8 cellular contexts compared by ENCODE assay signal in the genomic region with DNA sequence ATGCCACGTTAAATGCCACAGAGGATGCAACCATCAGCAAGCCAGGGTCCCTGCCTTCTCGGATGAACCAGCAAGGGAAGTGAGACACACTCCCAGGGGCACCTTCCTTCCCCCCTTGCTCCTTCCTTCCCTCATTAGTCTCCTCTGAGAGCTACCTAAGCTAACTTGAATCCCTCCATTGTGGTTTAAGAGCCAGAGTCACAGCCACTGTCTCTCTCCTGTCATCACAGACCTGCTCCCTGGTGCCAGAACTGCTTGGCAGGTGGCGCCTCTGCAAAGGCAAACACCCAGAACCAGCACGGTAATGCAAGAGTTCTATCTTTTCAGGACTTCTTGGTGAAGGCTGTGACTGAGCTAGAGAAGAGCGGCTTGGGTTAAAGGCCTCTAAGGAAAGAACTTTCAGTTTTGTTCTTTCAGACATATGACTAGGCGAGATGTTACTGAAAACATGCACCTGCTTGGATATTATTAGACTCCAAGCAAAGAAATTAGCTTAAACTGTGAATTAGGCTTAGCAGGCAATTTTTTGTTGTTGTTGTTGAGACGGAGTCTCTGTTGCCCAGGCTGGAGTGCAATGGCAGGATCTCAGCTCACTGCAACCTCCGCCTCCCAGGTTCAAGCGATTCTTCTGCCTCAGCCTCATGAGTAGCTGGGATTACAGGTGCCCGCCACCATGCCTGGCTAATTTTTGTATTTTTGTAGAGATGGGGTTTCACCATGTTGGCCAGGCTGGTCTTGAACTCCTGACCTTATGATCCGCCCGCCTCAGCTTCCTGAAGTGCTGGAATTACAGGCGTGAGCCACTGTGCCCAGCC. TPM values are rescaled to one million over a fixed set of nuclear protein-coding genes. Genes with fewer than 3 reads are reported as not detected.
DNase-seq lines count a peak whose midpoint lies in the region; ATAC-seq, FAIRE-seq and TF ChIP-seq lines count a peak whose summit lies in the region.
"Not testable (repeated sequence)": the region's sequence is repeated elsewhere in the genome, so short reads cannot be mapped to it uniquely, and the experiment has no call there.

No MANE protein-coding gene starts in this region.

- not testable (repeated sequence) for H3K36me3 ChIP-seq in MM.1S (replicated peaks; ENCODE audit: insufficient read depth, low read length); effector memory CD4-positive, alpha-beta T cell (ENCODE audit: control insufficient read depth, insufficient read depth, low read length); small intestine (ENCODE audit: control insufficient read depth in 2 of 2, insufficient read depth in 2 of 2, low read length in 2 of 2)

- peak overlapping the region; percentile 83 for H3K27ac Mint-ChIP-seq in CD4-positive, alpha-beta T cell
- H3K27ac Mint-ChIP-seq in activated CD8-positive, alpha-beta T cell treated with anti-CD3 and anti-CD28 coated beads, Interleukin-2, amount 10 ng/mL, durations not matched to agents 7 days and 5 days: peak overlapping the region; percentile 76

- POLR2A ChIA-PET in CD4-positive, alpha-beta T cell (lab: Charles Lee): interaction anchor here (0.9 to 2.6 kb wide), 12 partner anchors 8 to 101 kb away, joined by 3 to 22 read pairs (median 5); a partner anchor contains a TSS
- POLR2A ChIA-PET in activated CD8-positive, alpha-beta T cell treated with anti-CD3 and anti-CD28 coated beads, Interleukin-2, amount 10 ng/mL, durations not matched to agents 7 days and 5 days (lab: Charles Lee): interaction anchor here (0.6 to 2.6 kb wide), 5 partner anchors 9 to 704 kb away, joined by 3 to 17 read pairs (median 3); a partner anchor contains a TSS

- H3K27me3 ChIP-seq in CD4-positive, alpha-beta T cell (ENCODE audit: control insufficient read depth, insufficient read depth, low read length); MM.1S (replicated peaks; ENCODE audit: insufficient read depth, low read length); effector memory CD4-positive, alpha-beta T cell (replicated peaks; ENCODE audit: control insufficient read depth, insufficient read depth, low read length, poor library complexity, severe bottlenecking); small intestine (ENCODE audit: control insufficient read depth in 2 of 2, insufficient read depth in 2 of 2, low read length in 2 of 2): not testable (repeated sequence)

- H3K4me2 ChIP-seq in MM.1S (ENCODE audit: low read depth, low read length): peak overlapping the region; percentile 69

- H4K20me1 ChIP-seq in MM.1S (ENCODE audit: insufficient read depth, low read length): not testable (repeated sequence)

- TF ChIP-seq CTCF in CD4-positive, alpha-beta T cell (IDR thresholded peaks at IDR 0.05): not testable (repeated sequence)
- TF ChIP-seq CTCF in MM.1S (IDR thresholded peaks at IDR 0.05; ENCODE audit: low read length): peak; percentile 29

- H3F3A ChIP-seq in MM.1S (ENCODE audit: insufficient read depth, low read length): peaks cover 80% of the 10 kb centered on the region

- DNase-seq in CD4-positive, alpha-beta T cell: peak in 6 of 10 experiments; percentile 11 to 39 (median 20)
- DNase-seq in MM.1S: peak; percentile 96
- DNase-seq in activated CD8-positive, alpha-beta T cell treated with anti-CD3 and anti-CD28 coated beads, Interleukin-2, amount 10 ng/mL, durations not matched to agents 7 days and 5 days: peak; percentile 40
- DNase-seq in effector memory CD4-positive, alpha-beta T cell: not testable (repeated sequence)
- peak; percentile 57 for DNase-seq in small intestine

- FAIRE-seq in small intestine (lab: Jason Lieb, UNC): not testable (repeated sequence)

- peak overlapping the region; percentile 81 for H3K4me3 Mint-ChIP-seq in CD4-positive, alpha-beta T cell
- H3K4me3 Mint-ChIP-seq in activated CD8-positive, alpha-beta T cell treated with anti-CD3 and anti-CD28 coated beads, Interleukin-2, amount 10 ng/mL, durations not matched to agents 7 days and 5 days: peak overlapping the region; percentile 15

- ATAC-seq in CD4-positive, alpha-beta T cell (ENCODE audit: poor library complexity): peak; percentile 88
- peak; percentile 72 for ATAC-seq in GM18858 (IDR thresholded peaks at IDR 0.05; ENCODE audit: unreplicated experiment)
- peak; percentile 89 for ATAC-seq in GM21447 (IDR thresholded peaks at IDR 0.05; ENCODE audit: unreplicated experiment)
- peak; percentile 50 for ATAC-seq in HG03060 (IDR thresholded peaks at IDR 0.05; ENCODE audit: low read depth, unreplicated experiment)
- peak; percentile 50 for ATAC-seq in activated CD8-positive, alpha-beta T cell treated with anti-CD3 and anti-CD28 coated beads, Interleukin-2, amount 10 ng/mL, durations not matched to agents 7 days and 5 days

- not testable (repeated sequence) for H3K9me3 Mint-ChIP-seq in CD4-positive, alpha-beta T cell; activated CD8-positive, alpha-beta T cell treated with anti-CD3 and anti-CD28 coated beads, Interleukin-2, amount 10 ng/mL, durations not matched to agents 7 days and 5 days (ENCODE audit: insufficient read depth)

- H3K9ac ChIP-seq in MM.1S (ENCODE audit: low read length): peak overlapping the region; percentile 94

- peaks cover 95% of the 10 kb centered on the region for H3K79me2 ChIP-seq in MM.1S (ENCODE audit: low read length)

- H3K4me1 ChIP-seq in MM.1S (ENCODE audit: low read length) (peaks cover 65% of the 10 kb centered on the region), small intestine (ENCODE audit: control insufficient read depth in 2 of 2, insufficient read depth in 1 of 2, low read depth in 1 of 2, low read length in 1 of 2) (peaks cover 7 to 27% of the 10 kb centered on the region in 2 donors)
- H3K4me1 ChIP-seq in effector memory CD4-positive, alpha-beta T cell (ENCODE audit: control insufficient read depth, insufficient read depth, low read length, poor library complexity, severe bottlenecking): peaks cover 49% of the 10 kb centered on the region

- not testable (repeated sequence) for H2AFZ ChIP-seq in MM.1S (ENCODE audit: low read length)

- H3K27ac ChIP-seq in CD4-positive, alpha-beta T cell (ENCODE audit: low read depth, low read length): peak overlapping the region; percentile 65
- H3K27ac ChIP-seq in MM.1S (ENCODE audit: low read length) (peak overlapping the region; percentile 99), small intestine (ENCODE audit: low read depth in 1 of 2, low read length in 1 of 2) (peak overlapping the region; percentile 63 to 81)
- H3K27ac ChIP-seq in effector memory CD4-positive, alpha-beta T cell (ENCODE audit: insufficient read depth, low read length, poor library complexity, severe bottlenecking): peak overlapping the region; percentile 59

- H3K36me3 Mint-ChIP-seq in CD4-positive, alpha-beta T cell (ENCODE audit: low read depth): peaks cover 15% of the 10 kb centered on the region
- peaks cover 33% of the 10 kb centered on the region for H3K36me3 Mint-ChIP-seq in activated CD8-positive, alpha-beta T cell treated with anti-CD3 and anti-CD28 coated beads, Interleukin-2, amount 10 ng/mL, durations not matched to agents 7 days and 5 days (ENCODE audit: low read depth)

- not testable (repeated sequence) for H3K9me3 ChIP-seq in CD4-positive, alpha-beta T cell (ENCODE audit: control insufficient read depth, low read length); MM.1S (replicated peaks; ENCODE audit: insufficient read depth, low read length); effector memory CD4-positive, alpha-beta T cell (ENCODE audit: control insufficient read depth, low read length); small intestine (ENCODE audit: control insufficient read depth, low read depth)

- H3K9me2 ChIP-seq in MM.1S (replicated peaks; ENCODE audit: insufficient read depth, low read length): not testable (repeated sequence)

- H3K4me1 Mint-ChIP-seq in CD4-positive, alpha-beta T cell (ENCODE audit: low read depth): peaks cover 73% of the 10 kb centered on the region
- H3K4me1 Mint-ChIP-seq in activated CD8-positive, alpha-beta T cell treated with anti-CD3 and anti-CD28 coated beads, Interleukin-2, amount 10 ng/mL, durations not matched to agents 7 days and 5 days (ENCODE audit: low read depth): peaks cover 38% of the 10 kb centered on the region

- intact Hi-C loops in CD4-positive, alpha-beta T cell (cut with DNase I, micrococcal nuclease): loop anchor here (2.0 to 10.0 kb wide), 2 partner anchors 14 to 544 kb away; a partner anchor contains a TSS

- H3K27me3 Mint-ChIP-seq in CD4-positive, alpha-beta T cell; activated CD8-positive, alpha-beta T cell treated with anti-CD3 and anti-CD28 coated beads, Interleukin-2, amount 10 ng/mL, durations not matched to agents 7 days and 5 days (ENCODE audit: low read depth): not testable (repeated sequence)

- 66 to 74% (median 67%) methylated on average over 13 of the region's 13 CpGs for WGBS in small intestine, 3 donors

- CTCF ChIA-PET in CD4-positive, alpha-beta T cell (lab: Charles Lee): interaction anchor here (1.0 to 2.8 kb wide), 6 partner anchors 15 to 202 kb away, joined by 3 to 10 read pairs (median 5); no protein-coding TSS in a partner anchor
- CTCF ChIA-PET in activated CD8-positive, alpha-beta T cell treated with anti-CD3 and anti-CD28 coated beads, Interleukin-2, amount 10 ng/mL, durations not matched to agents 7 days and 5 days (lab: Charles Lee): interaction anchor here (0.8 to 3.5 kb wide), 14 partner anchors 9 to 217 kb away, joined by 3 to 28 read pairs (median 4); a partner anchor contains a TSS

- H3K4me3 ChIP-seq in MM.1S (ENCODE audit: low read length) (peak overlapping the region; percentile 80), small intestine (ENCODE audit: low read depth in 1 of 2, low read length in 2 of 2) (peak overlapping the region in 1 of 2 donors; percentile 12)
- H3K4me3 ChIP-seq in effector memory CD4-positive, alpha-beta T cell (ENCODE audit: insufficient read depth, low read depth, low read length, poor library complexity, severe bottlenecking): not testable (repeated sequence)

RNA-seq across cellular contexts. Expression of a gene that starts 8.8 kb away (rescaled TPM):
- total RNA-seq in CD4-positive, alpha-beta T cell: 10 to 100 TPM; 62.7 to 67.8 TPM
- total RNA-seq in activated CD8-positive, alpha-beta T cell treated with anti-CD3 and anti-CD28 coated beads, Interleukin-2, amount 10 ng/mL, durations not matched to agents 7 days and 5 days: 10 to 100 TPM; 13.0 to 17.9 TPM
- polyA plus RNA-seq in small intestine: 10 to 100 TPM in 1 of 3 donors, 1 to 10 TPM in 2; 2.2 to 10.3 (median 2.7) TPM
